ENCODE assay signal across 34 cellular contexts in genomic region chr3:142815803-142816202, GRCh38.
"Had no signal": no experiment of that assay in that cellular context is flagged by ENCODE, and none has a peak within 500 bp of the region (broad histone marks: within the 10 kb centered on the region; RNA-seq: fewer than 3 reads in every experiment).

No MANE protein-coding gene starts in this region.

- H3K4me3 ChIP-seq: MG63 had no signal

- H3K27me3 ChIP-seq: MG63 had no signal

- H3K9me3 ChIP-seq: MG63 had no signal

- DNase-seq: Karpas-422, Kasumi-1, MG63, MM.1S, MV-4-11, NCI-H1048, NCI-H1092, NCI-H1092 treated with DMSO at 0.1 percent for 48 hours, NCI-H1105, NCI-H1105 treated with DMSO at 0.1 percent for 48 hours, NCI-H1417, NCI-H1417 treated with DMSO at 0.1 percent for 48 hours, NCI-H1436, NCI-H1436 treated with DMSO at 0.1 percent for 48 hours, NCI-H146, NCI-H1694, NCI-H1694 treated with DMSO at 0.1 percent for 48 hours, NCI-H187, NCI-H187 treated with DMSO at 0.1 percent for 48 hours, NCI-H1930, NCI-H2029, NCI-H2029 treated with DMSO at 0.1 percent for 48 hours, NCI-H2081, NCI-H2081 treated with DMSO at 0.1 percent for 48 hours, NCI-H2107, NCI-H2171, NCI-H2171 treated with DMSO at 0.1 percent for 48 hours, NCI-H2227 treated with DMSO at 0.1 percent for 48 hours, NCI-H226, NCI-H345, NCI-H446, NCI-H446 treated with DMSO at 0.1 percent for 48 hours, NCI-H510A, NCI-H510A treated with DMSO at 0.1 percent for 48 hours had no signal
